Comparison of ENCODE assay signal across 15 cellular contexts in genomic region chr2:8985561-8986326, GRCh38. TPM values are rescaled to one million over a fixed set of nuclear protein-coding genes. Genes with fewer than 3 reads are reported as not detected.
DNase-seq lines count a peak whose midpoint lies in the region; FAIRE-seq and TF ChIP-seq lines count a peak whose summit lies in the region.
"Had no signal": no experiment of that assay in that cellular context is flagged by ENCODE, and none has a peak within 500 bp of the region (broad histone marks: within the 10 kb centered on the region; RNA-seq: fewer than 3 reads in every experiment).

No MANE protein-coding gene starts in this region.

- no peaks in the 10 kb centered on the region for H3K9me3 Mint-ChIP-seq in CD14-positive monocyte
- H3K9me3 Mint-ChIP-seq in nephron = no peaks in the 10 kb centered on the region
- H3K9me3 Mint-ChIP-seq: T-helper 1 cell treated with Interleukin-12 subunit alpha and Interleukin-12 subunit beta and Interleukin-4 antibody, amounts not matched to agents 30 μg/mL and 1 μg/mL, for 36 hours had no signal

- H3K27me3 Mint-ChIP-seq in CD14-positive monocyte (ENCODE audit: low read depth in 3 of 3) (no peaks in the 10 kb centered on the region), nephron (ENCODE audit: low read depth) (no peaks in the 10 kb centered on the region)
- H3K27me3 Mint-ChIP-seq: type B pancreatic cell had no signal

- H3K36me3 Mint-ChIP-seq in CD14-positive monocyte = peaks cover 0 to 2% of the 10 kb centered on the region in 2 donors
- H3K36me3 Mint-ChIP-seq in nephron (ENCODE audit: low read depth) = no peaks in the 10 kb centered on the region
- H3K36me3 Mint-ChIP-seq: type B pancreatic cell had no signal

- TF ChIP-seq CTCF in CD14-positive monocyte (IDR thresholded peaks at IDR 0.05) = no peak
- TF ChIP-seq CTCF in nephron (IDR thresholded peaks at IDR 0.05; ENCODE audit: unreplicated experiment in 3 of 3) = no peak

- intact Hi-C loops in CD14-positive monocyte (cut with micrococcal nuclease) = no loop called here

- no peak for DNase-seq in CD14-positive monocyte (ENCODE audit: low spot score)
- DNase-seq in HUDEP-2 (lab: John Stamatoyannopoulos, UW; ENCODE audit: unreplicated experiment in 76 of 76) = peak in 52 of 76 experiments; percentile 8 to 69 (median 45)
- peak; percentile 39 for DNase-seq in astrocyte of the hippocampus (ENCODE audit: low read depth, low spot score)
- no peak for DNase-seq in hypothalamus (lab: John Stamatoyannopoulos, UW)
- DNase-seq in ACHN = no peak
- DNase-seq in GM19239 (ENCODE audit: insufficient read length, low spot score) = no peak
- DNase-seq in GF-D8 (lab: John Stamatoyannopoulos, UW) = no peak
- DNase-seq: activated CD4-positive, alpha-beta T cell treated with anti-CD3 and anti-CD28 coated beads for 4 hours; adrenal gland; NCI-H1436 treated with DMSO at 0.1 percent for 48 hours; NCI-H524; posterior cingulate gyrus had no signal

- peaks cover 66% of the 10 kb centered on the region for H3K4me1 Mint-ChIP-seq in CD14-positive monocyte
- H3K4me1 Mint-ChIP-seq in nephron = peaks cover 30% of the 10 kb centered on the region

- FAIRE-seq in GM19239 (lab: Jason Lieb, UNC) = no peak

- H3K4me3 Mint-ChIP-seq in CD14-positive monocyte = no peak overlapping the region
- peak overlapping the region; percentile 4 to 31 (median 21) for H3K4me3 Mint-ChIP-seq in nephron
- H3K4me3 Mint-ChIP-seq: T-helper 1 cell treated with Interleukin-12 subunit alpha and Interleukin-12 subunit beta and Interleukin-4 antibody, amounts not matched to agents 30 μg/mL and 1 μg/mL, for 36 hours; type B pancreatic cell had no signal

- H3K27ac Mint-ChIP-seq in CD14-positive monocyte = peak overlapping the region in 4 of 7 donors; percentile 31 to 73 (median 48)
- H3K27ac Mint-ChIP-seq in nephron = peak overlapping the region; percentile 89 to 99 (median 96)
- H3K27ac Mint-ChIP-seq: T-helper 1 cell treated with Interleukin-12 subunit alpha and Interleukin-12 subunit beta and Interleukin-4 antibody, amounts not matched to agents 30 μg/mL and 1 μg/mL, for 36 hours; type B pancreatic cell had no signal

- in situ Hi-C loops in ACHN (cut with HindIII; ENCODE audit: low pct_ligation_motif_present, low pct_unique_long_range_greater_than_20kb, low sequenced_read_pairs) = no loop called here

RNA-seq across cellular contexts. Expression of gene MBOAT2, which starts 17.7 kb away (rescaled TPM):
- 1 to 10 TPM; 5.1 to 5.5 TPM for polyA plus RNA-seq in CD14-positive monocyte

Comparison
In these comparisons a context has a peak if more than half of its experiments do, and no peak if none do; other contexts are left out.
1. DNase-seq: peak in HUDEP-2 (52 of 76) and astrocyte of the hippocampus (single experiment); none in CD14-positive monocyte (single experiment), hypothalamus (0 of 51), ACHN (single experiment), GM19239 (single experiment) and GF-D8 (single experiment).
2. H3K4me3 Mint-ChIP-seq: peak in nephron (3 of 3); none in CD14-positive monocyte (0 of 2).